16 cellular contexts compared by ENCODE assay signal in the genomic region with DNA sequence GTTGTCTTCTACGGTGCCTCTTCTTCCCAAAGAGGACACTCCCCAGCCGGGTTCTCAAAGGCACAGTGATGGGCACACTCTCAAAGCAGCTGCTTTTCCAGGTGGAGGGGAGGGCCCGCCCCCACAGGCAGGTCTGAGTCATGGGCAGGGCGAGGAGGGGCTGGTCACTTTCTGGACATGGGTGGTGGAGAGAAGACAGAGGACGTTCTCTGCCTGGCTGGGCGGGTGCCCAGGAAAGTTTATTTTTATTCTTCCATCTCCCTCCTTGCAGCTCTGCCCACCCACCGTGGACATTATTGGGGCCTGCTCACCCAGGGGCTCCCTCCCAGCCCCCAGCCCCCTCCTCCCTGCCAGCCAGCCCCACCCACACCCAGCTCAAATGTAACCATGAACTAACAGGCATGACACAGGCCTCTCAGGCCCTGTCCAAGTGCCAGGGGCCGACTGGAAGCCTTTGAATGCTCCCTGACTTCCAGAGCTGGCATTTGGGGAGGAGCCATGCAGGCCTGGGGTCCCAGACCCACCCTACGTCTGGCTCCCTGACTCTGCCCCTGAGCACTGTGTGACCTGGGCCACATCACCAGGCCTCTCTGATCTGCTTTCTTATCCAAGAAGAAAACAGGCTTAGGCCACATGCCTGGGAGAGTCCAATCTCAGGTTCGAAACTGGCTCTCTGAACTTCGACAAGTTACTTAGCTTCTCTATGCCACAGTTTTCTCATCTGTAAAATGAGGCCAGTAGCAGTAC. TPM values are rescaled to one million over a fixed set of nuclear protein-coding genes. Genes with fewer than 3 reads are reported as not detected.
DNase-seq lines count a peak whose midpoint lies in the region; ATAC-seq and TF ChIP-seq lines count a peak whose summit lies in the region.
"Had no signal": no experiment of that assay in that cellular context is flagged by ENCODE, and none has a peak within 500 bp of the region (broad histone marks: within the 10 kb centered on the region; RNA-seq: fewer than 3 reads in every experiment).

No MANE protein-coding gene starts in this region.

- TF ChIP-seq CTCF in AG04450 (IDR thresholded peaks at IDR 0.05; ENCODE audit: low read depth, low read length) = no peak
- TF ChIP-seq CTCF in parathyroid adenoma (IDR thresholded peaks at IDR 0.05) = no peak
- no peak for TF ChIP-seq CTCF in activated CD8-positive, alpha-beta T cell treated with anti-CD3 and anti-CD28 coated beads for 36 hours (IDR thresholded peaks at IDR 0.05)

- H2AFZ ChIP-seq in parathyroid adenoma (no peak overlapping the region), trophoblast cell (ENCODE audit: insufficient read depth, low read length, poor library complexity) (no peak overlapping the region)

- peaks cover 4% of the 10 kb centered on the region for H3K27me3 Mint-ChIP-seq in activated CD8-positive, alpha-beta T cell treated with anti-CD3 and anti-CD28 coated beads for 36 hours
- H3K27me3 Mint-ChIP-seq: dendritic cell treated with granulocyte-macrophage colony-stimulating factor and Interleukin-4, amounts not matched to agents 40 ng/mL and 50 ng/mL, for 4 days had no signal

- H3K4me1 ChIP-seq in SJCRH30 = peaks cover 20% of the 10 kb centered on the region
- H3K4me1 ChIP-seq in parathyroid adenoma = peaks cover 6% of the 10 kb centered on the region
- peaks cover 9 to 12% of the 10 kb centered on the region in 2 experiments for H3K4me1 ChIP-seq in trophoblast cell (ENCODE audit: control insufficient read depth in 1 of 2, insufficient read depth in 2 of 2, low read length in 2 of 2)

- POLR2A ChIA-PET in AG04450 (lab: Yijun Ruan, JAX) = interaction anchor here (1.0 kb wide), 1 partner anchor 11 kb away, joined by 3 read pairs; no protein-coding TSS in a partner anchor
- POLR2A ChIA-PET in activated CD8-positive, alpha-beta T cell treated with anti-CD3 and anti-CD28 coated beads for 36 hours (lab: Charles Lee) = interaction anchor here (0.7 kb wide), 1 partner anchor 265 kb away, joined by 3 read pairs; no protein-coding TSS in a partner anchor

- no peak overlapping the region for H4K91ac ChIP-seq in trophoblast cell (ENCODE audit: low read depth, low read length)

- H3K23ac ChIP-seq in trophoblast cell (ENCODE audit: low read length) = no peak overlapping the region

- H3K4me3 ChIP-seq in AG04450 (ENCODE audit: low read depth, low read length) (no peak overlapping the region), SJCRH30 (no peak overlapping the region), parathyroid adenoma (ENCODE audit: low read depth, low read length) (no peak overlapping the region), trophoblast cell (ENCODE audit: low read depth, low read length) (no peak overlapping the region)

- H3K4me2 ChIP-seq in parathyroid adenoma (ENCODE audit: low read length) (no peak overlapping the region), trophoblast cell (ENCODE audit: low read length) (no peak overlapping the region)
- H3K4me2 ChIP-seq: KMS-11 had no signal

- H2BK12ac ChIP-seq in trophoblast cell (ENCODE audit: low read length) = no peak overlapping the region

- H3K27ac ChIP-seq in AG04450 (ENCODE audit: low read depth, low read length) (peak overlapping the region; percentile 47), SJCRH30 (peak overlapping the region; percentile 7; the same call in 1 of the 2 replicates), parathyroid adenoma (peak overlapping the region; percentile 59), trophoblast cell (ENCODE audit: low read depth, low read length) (no peak overlapping the region)
- H3K27ac ChIP-seq: KMS-11 had no signal

- no peak overlapping the region for H2BK120ac ChIP-seq in trophoblast cell (ENCODE audit: insufficient read depth, low read length, poor library complexity)

- H3K36me3 ChIP-seq in SJCRH30 = no peaks in the 10 kb centered on the region
- H3K36me3 ChIP-seq in parathyroid adenoma (ENCODE audit: control insufficient read depth, insufficient read depth, low read length) = no peaks in the 10 kb centered on the region
- H3K36me3 ChIP-seq in trophoblast cell (ENCODE audit: control insufficient read depth in 1 of 2, insufficient read depth in 2 of 2, low read length in 2 of 2) = peaks cover 83 to 95% of the 10 kb centered on the region in 2 experiments

- no CpG with 5 or more reads among the region's 11 CpGs for WGBS in trophoblast cell (ENCODE audit: extremely low coverage, insufficient coverage, insufficient read length)

- H2AK5ac ChIP-seq in trophoblast cell (ENCODE audit: low read length) = no peak overlapping the region

- no peak overlapping the region for H3K9ac ChIP-seq in parathyroid adenoma
- H3K9ac ChIP-seq in trophoblast cell (ENCODE audit: low read length) = no peak overlapping the region
- H3K9ac ChIP-seq: KMS-11 had no signal

- no peak overlapping the region for H3K27ac Mint-ChIP-seq in activated CD8-positive, alpha-beta T cell treated with anti-CD3 and anti-CD28 coated beads for 36 hours
- H3K27ac Mint-ChIP-seq: activated naive CD4-positive, alpha-beta T cell treated with anti-CD3 and anti-CD28 coated beads, Interleukin-2, amount 50 U/mL, for 72 hours; dendritic cell treated with granulocyte-macrophage colony-stimulating factor and Interleukin-4, amounts not matched to agents 40 ng/mL and 50 ng/mL, for 4 days; H9 had no signal

- H3K4me3 Mint-ChIP-seq in activated CD8-positive, alpha-beta T cell treated with anti-CD3 and anti-CD28 coated beads for 36 hours = no peak overlapping the region
- H3K4me3 Mint-ChIP-seq: dendritic cell treated with granulocyte-macrophage colony-stimulating factor and Interleukin-4, amounts not matched to agents 40 ng/mL and 50 ng/mL, for 4 days; H9 had no signal

- no peaks in the 10 kb centered on the region for H3K27me3 ChIP-seq in AG04450 (ENCODE audit: control insufficient read depth, insufficient read depth, low read length)
- H3K27me3 ChIP-seq in SJCRH30 = no peaks in the 10 kb centered on the region
- no peaks in the 10 kb centered on the region for H3K27me3 ChIP-seq in parathyroid adenoma (ENCODE audit: control insufficient read depth, insufficient read depth, low read length)
- no peaks in the 10 kb centered on the region for H3K27me3 ChIP-seq in trophoblast cell (ENCODE audit: insufficient read depth, low read length)

- no peak overlapping the region for H3K18ac ChIP-seq in trophoblast cell (ENCODE audit: low read length)

- H3K36me3 Mint-ChIP-seq in activated CD8-positive, alpha-beta T cell treated with anti-CD3 and anti-CD28 coated beads for 36 hours (ENCODE audit: low read depth) = no peaks in the 10 kb centered on the region
- H3K36me3 Mint-ChIP-seq: activated naive CD4-positive, alpha-beta T cell treated with anti-CD3 and anti-CD28 coated beads, Interleukin-2, amount 50 U/mL, for 72 hours had no signal

- no peak overlapping the region for H2BK5ac ChIP-seq in trophoblast cell (ENCODE audit: low read depth, low read length, poor library complexity)

- no peaks in the 10 kb centered on the region for H3K9me3 Mint-ChIP-seq in activated CD8-positive, alpha-beta T cell treated with anti-CD3 and anti-CD28 coated beads for 36 hours
- H3K9me3 Mint-ChIP-seq: activated naive CD4-positive, alpha-beta T cell treated with anti-CD3 and anti-CD28 coated beads, Interleukin-2, amount 50 U/mL, for 72 hours; dendritic cell treated with granulocyte-macrophage colony-stimulating factor and Interleukin-4, amounts not matched to agents 40 ng/mL and 50 ng/mL, for 4 days; H9 had no signal

- intact Hi-C loops in Right ventricle myocardium superior (cut with DNase I) = no loop called here
- intact Hi-C loops in activated CD8-positive, alpha-beta T cell treated with anti-CD3 and anti-CD28 coated beads for 36 hours (cut with micrococcal nuclease) = no loop called here

- no peak overlapping the region for H4K12ac ChIP-seq in trophoblast cell (ENCODE audit: low read depth, low read length)

- no peak overlapping the region for H3K4ac ChIP-seq in trophoblast cell (ENCODE audit: low read depth, low read length)

- no peak overlapping the region for H4K8ac ChIP-seq in trophoblast cell (ENCODE audit: low read depth, low read length)

- DNase-seq in AG04450 (ENCODE audit: low read depth, low spot score) (no peak), SJCRH30 (peak; percentile 69), Right ventricle myocardium superior (peak; percentile 74), trophoblast cell (no peak)
- DNase-seq in activated CD8-positive, alpha-beta T cell treated with anti-CD3 and anti-CD28 coated beads for 36 hours = no peak
- DNase-seq: ACHN, H9, mesenchymal stem cell, T-helper 9 cell had no signal

- ATAC-seq in Right ventricle myocardium superior (ENCODE audit: poor library complexity) = peak; percentile 75
- no peak for ATAC-seq in HG03354 (IDR thresholded peaks at IDR 0.05; ENCODE audit: poor library complexity, severe bottlenecking, unreplicated experiment)
- ATAC-seq in activated CD8-positive, alpha-beta T cell treated with anti-CD3 and anti-CD28 coated beads for 36 hours = no peak
- no peak for ATAC-seq in GM18909 (IDR thresholded peaks at IDR 0.05; ENCODE audit: poor library complexity, unreplicated experiment)
- ATAC-seq: activated naive CD4-positive, alpha-beta T cell treated with anti-CD3 and anti-CD28 coated beads, Interleukin-2, amount 50 U/mL, for 72 hours had no signal

- H3K79me2 ChIP-seq in parathyroid adenoma (no peaks in the 10 kb centered on the region), trophoblast cell (ENCODE audit: control insufficient read depth, insufficient read depth, low read length, poor library complexity) (peaks cover 3% of the 10 kb centered on the region)

- H3K9me3 ChIP-seq in AG04450 (ENCODE audit: control insufficient read depth, insufficient read depth, low read length) (no peaks in the 10 kb centered on the region), SJCRH30 (replicated peaks) (no peaks in the 10 kb centered on the region), parathyroid adenoma (ENCODE audit: control insufficient read depth, low read length) (no peaks in the 10 kb centered on the region), trophoblast cell (ENCODE audit: insufficient read depth, low read depth, low read length) (peaks cover 5% of the 10 kb centered on the region)

- CTCF ChIA-PET in AG04450 (lab: Charles Lee) = interaction anchor here (0.6 to 1.6 kb wide), 6 partner anchors 64 to 593 kb away, joined by 3 to 8 read pairs (median 4); no protein-coding TSS in a partner anchor
- CTCF ChIA-PET in activated CD8-positive, alpha-beta T cell treated with anti-CD3 and anti-CD28 coated beads for 36 hours (lab: Charles Lee) = interaction anchor here (1.0 to 1.2 kb wide), 2 partner anchors 10 to 64 kb away, joined by 3 to 4 read pairs; no protein-coding TSS in a partner anchor

- peaks cover 7% of the 10 kb centered on the region for H3K4me1 Mint-ChIP-seq in activated CD8-positive, alpha-beta T cell treated with anti-CD3 and anti-CD28 coated beads for 36 hours (ENCODE audit: low read depth)

- peaks cover 8% of the 10 kb centered on the region for H3K79me1 ChIP-seq in trophoblast cell (ENCODE audit: low read length)

- H3K14ac ChIP-seq in trophoblast cell (ENCODE audit: low read length) = no peak overlapping the region

RNA-seq across cellular contexts. Expression of a gene that starts 8.0 kb away (rescaled TPM):
- polyA plus RNA-seq in AG04450 (2011; rRNA removed) = 326 and 398 TPM in 2 replicates
- 277 and 363 TPM in 2 replicates for polyA minus RNA-seq in AG04450 (2011; rRNA and poly(A)+ RNA removed)
- 0.10 and 0.13 TPM in 2 replicates for total RNA-seq in SJCRH30 (2014; rRNA removed; shearing (Covaris generic))
- 469 TPM for total RNA-seq in Right ventricle myocardium superior
- total RNA-seq in activated CD8-positive, alpha-beta T cell treated with anti-CD3 and anti-CD28 coated beads for 36 hours = not detected
- polyA plus RNA-seq in trophoblast cell (2013) = 330 and 332 TPM in 2 replicates
- total RNA-seq: activated CD8-positive, alpha-beta memory T cell treated with anti-CD3 and anti-CD28 coated beads for 36 hours had no signal

Comparison
In these comparisons a context has a peak if more than half of its experiments do, and no peak if none do; other contexts are left out.
1. DNase-seq: peak in SJCRH30 (2 of 2) and Right ventricle myocardium superior (single experiment); none in AG04450 (single experiment), activated CD8-positive, alpha-beta T cell treated with anti-CD3 and anti-CD28 coated beads for 36 hours (single experiment) and trophoblast cell (0 of 2).
2. RNA of a gene that starts 8.0 kb away (total RNA-seq): 469 TPM in Right ventricle myocardium superior (single experiment); 0.10 to 0.13 TPM in SJCRH30 and not detected in activated CD8-positive, alpha-beta T cell treated with anti-CD3 and anti-CD28 coated beads for 36 hours; every median in the first group is over 100 times any median in the second.